Comparison of ENCODE assay signal across 8 cellular contexts in the genomic region with DNA sequence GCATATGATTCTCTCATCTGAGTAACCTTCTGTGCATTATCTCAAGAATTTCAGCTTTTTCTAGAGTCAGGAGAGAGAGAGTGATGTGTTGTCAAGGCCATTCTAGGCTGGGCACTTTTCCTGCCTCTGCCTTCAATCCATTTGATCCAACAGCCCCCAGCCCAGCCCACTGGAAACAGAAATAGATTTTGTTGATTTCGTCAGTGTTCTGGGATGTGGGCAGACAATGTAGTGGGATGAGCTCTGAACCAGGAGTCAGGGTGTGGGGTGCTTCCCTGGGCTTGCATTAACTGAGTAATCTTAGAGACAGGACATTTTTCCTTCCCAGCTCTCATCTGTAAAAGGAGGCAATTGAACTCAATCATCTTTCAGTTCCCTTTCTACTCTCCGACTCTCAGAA. TPM values are rescaled to one million over a fixed set of nuclear protein-coding genes. Genes with fewer than 3 reads are reported as not detected.
"Had no signal": no experiment of that assay in that cellular context is flagged by ENCODE, and none has a peak within 500 bp of the region (broad histone marks: within the 10 kb centered on the region; RNA-seq: fewer than 3 reads in every experiment).

No MANE protein-coding gene starts in this region.

- H3K4me2 ChIP-seq: GM23338 had no signal

- DNase-seq: H9, HCEC 1CT, KBM-7 had no signal

- H3K4me3 ChIP-seq: GM23338 had no signal

- H2AFZ ChIP-seq: GM23338 had no signal

- H3K27ac ChIP-seq: HL-60 had no signal

RNA-seq across cellular contexts. Expression of a gene that starts 42.5 kb away (rescaled TPM):
- polyA plus RNA-seq: H1, HepG2, IgD-negative memory B cell had no signal
